9 cellular contexts compared by ENCODE assay signal in genomic region chr12:49903700-49904423, GRCh38. TPM values are rescaled to one million over a fixed set of nuclear protein-coding genes. Genes with fewer than 3 reads are reported as not detected.
DNase-seq lines count a peak whose midpoint lies in the region; ATAC-seq and TF ChIP-seq lines count a peak whose summit lies in the region.
"Had no signal": no experiment of that assay in that cellular context is flagged by ENCODE, and none has a peak within 500 bp of the region (broad histone marks: within the 10 kb centered on the region; RNA-seq: fewer than 3 reads in every experiment).

TSS of gene FAIM2 (minus strand) at chr12:49903900. CDS start at chr12:49903792, 108 bp downstream.

- H3K27ac ChIP-seq in thyroid gland, result no peak within 1 kb of the TSS
- H3K27ac ChIP-seq: SJSA1 had no signal

- H3K36me3 ChIP-seq in thyroid gland, result no peaks in the 10 kb centered on the region
- H3K36me3 ChIP-seq: SJSA1 had no signal

- no peaks in the 10 kb centered on the region for H3K27me3 ChIP-seq in thyroid gland

- DNase-seq in HFF-Myc (ENCODE audit: extremely low read depth, low read depth), result no peak
- DNase-seq in T follicular helper cell (ENCODE audit: low read depth), result peak; percentile 28
- DNase-seq in astrocyte of the hippocampus (ENCODE audit: low read depth, low spot score), result peak; percentile 53
- DNase-seq in stimulated activated CD4-positive, alpha-beta T cell treated with anti-CD3 and anti-CD28 coated beads, Interleukin-1b, Interleukin-23, amount 100 ng/mL, for 24 hours (ENCODE audit: low read depth in 4 of 4, low spot score in 1 of 4), result peak in 3 of 4 experiments; percentile 11 to 27 (median 23)
- DNase-seq in thyroid gland, result no peak
- no peak for DNase-seq in SKM-1 treated with dmso at 0.1 percent for 144 hours (lab: John Stamatoyannopoulos, UW; ENCODE audit: unreplicated experiment)

- ATAC-seq in HG03520 (IDR thresholded peaks at IDR 0.05; ENCODE audit: unreplicated experiment), result no peak

- 0 out of 2 replicates have a peak within 1 kb of the TSS, but pooled peaks have one; percentile 4 for H3K4me3 ChIP-seq in HFF-Myc (replicated peaks; ENCODE audit: low read depth, low read length)
- peak within 1 kb of the TSS; percentile 22; the same call in 1 of the 2 replicates for H3K4me3 ChIP-seq in iPS-18c (ENCODE audit: insufficient read depth, low read depth, low read length)
- H3K4me3 ChIP-seq in thyroid gland (replicated peaks in 1 of 3), result no peak within 1 kb of the TSS
- H3K4me3 ChIP-seq: SJSA1 had no signal

- intact Hi-C loops in thyroid gland (cut with DNase I), result no loop called here

- H3K4me1 ChIP-seq in thyroid gland, result no peaks in the 10 kb centered on the region
- H3K4me1 ChIP-seq: SJSA1 had no signal

- no peak for TF ChIP-seq POLR2A in thyroid gland (IDR thresholded peaks at IDR 0.05)

- TF ChIP-seq CTCF in HFF-Myc (IDR thresholded peaks at IDR 0.05; ENCODE audit: low read depth, low read length, missing control alignments) (no peak), thyroid gland (IDR thresholded peaks at IDR 0.05) (no peak)

- H3K9me3 ChIP-seq in iPS-18c (ENCODE audit: control insufficient read depth, insufficient read depth, low read length) (no peaks in the 10 kb centered on the region), thyroid gland (no peaks in the 10 kb centered on the region)
- H3K9me3 ChIP-seq: SJSA1 had no signal

- 32 to 33% methylated on average over 11 to 17 of the region's 56 CpGs for WGBS in thyroid gland, 2 donors

RNA-seq across cellular contexts. Expression of gene FAIM2, which starts in this region (rescaled TPM):
- 1 to 10 TPM in 1 of 4 donors, under 1 TPM in 2, not detected in 1; 0.13 to 3.0 (median 0.33) TPM for total RNA-seq in thyroid gland
- total RNA-seq: SJSA1 had no signal

Comparison
In these comparisons a context has a peak if more than half of its experiments do, and no peak if none do; other contexts are left out.
1. DNase-seq: peak in T follicular helper cell (single experiment), astrocyte of the hippocampus (single experiment) and stimulated activated CD4-positive, alpha-beta T cell treated with anti-CD3 and anti-CD28 coated beads, Interleukin-1b, Interleukin-23, amount 100 ng/mL, for 24 hours (3 of 4); none in HFF-Myc (single experiment), thyroid gland (0 of 2) and SKM-1 treated with dmso at 0.1 percent for 144 hours (single experiment).
2. H3K4me3 ChIP-seq: peak in HFF-Myc (single experiment) and iPS-18c (single experiment); none in thyroid gland (0 of 3).